In genomic region chr16:11618107-11618717, GRCh38 we compare ENCODE assay signal across 18 cellular contexts. TPM values are rescaled to one million over a fixed set of nuclear protein-coding genes. Genes with fewer than 3 reads are reported as not detected.
DNase-seq lines count a peak whose midpoint lies in the region; ATAC-seq and TF ChIP-seq lines count a peak whose summit lies in the region.
"Had no signal": no experiment of that assay in that cellular context is flagged by ENCODE, and none has a peak within 500 bp of the region (broad histone marks: within the 10 kb centered on the region; RNA-seq: fewer than 3 reads in every experiment).

No MANE protein-coding gene starts in this region.

- no peaks in the 10 kb centered on the region for H3K79me2 ChIP-seq in trophoblast cell (ENCODE audit: control insufficient read depth, insufficient read depth, low read length, poor library complexity)

- intact Hi-C loops in dendritic cell treated with granulocyte-macrophage colony-stimulating factor and Interleukin-4, amounts not matched to agents 40 ng/mL and 50 ng/mL, for 4 days (cut with micrococcal nuclease) = no loop called here

- H3K79me1 ChIP-seq in trophoblast cell (ENCODE audit: low read length) = no peaks in the 10 kb centered on the region

- H3K36me3 ChIP-seq in H7 (replicated peaks; ENCODE audit: control insufficient read depth, insufficient read depth, low read length) (no peaks in the 10 kb centered on the region), trophoblast cell (ENCODE audit: control insufficient read depth in 1 of 2, insufficient read depth in 2 of 2, low read length in 2 of 2) (no peaks in the 10 kb centered on the region)
- H3K36me3 ChIP-seq: MG63 had no signal

- H3K9me3 Mint-ChIP-seq in activated naive CD4-positive, alpha-beta T cell treated with anti-CD3 and anti-CD28 coated beads, Interleukin-2, amount 10 ng/mL, durations not matched to agents 7 days and 5 days = peaks cover 8% of the 10 kb centered on the region
- peaks cover 9% of the 10 kb centered on the region for H3K9me3 Mint-ChIP-seq in dendritic cell treated with granulocyte-macrophage colony-stimulating factor and Interleukin-4, amounts not matched to agents 40 ng/mL and 50 ng/mL, for 4 days
- peaks cover 4% of the 10 kb centered on the region for H3K9me3 Mint-ChIP-seq in nephron progenitor cell

- CTCF ChIA-PET in activated naive CD4-positive, alpha-beta T cell treated with anti-CD3 and anti-CD28 coated beads, Interleukin-2, amount 10 ng/mL, durations not matched to agents 7 days and 5 days (lab: Charles Lee) = no interaction called here

- peaks cover 17% of the 10 kb centered on the region for H3K36me3 Mint-ChIP-seq in activated naive CD4-positive, alpha-beta T cell treated with anti-CD3 and anti-CD28 coated beads, Interleukin-2, amount 10 ng/mL, durations not matched to agents 7 days and 5 days
- no peaks in the 10 kb centered on the region for H3K36me3 Mint-ChIP-seq in dendritic cell treated with granulocyte-macrophage colony-stimulating factor and Interleukin-4, amounts not matched to agents 40 ng/mL and 50 ng/mL, for 4 days (ENCODE audit: low read depth)
- no peaks in the 10 kb centered on the region for H3K36me3 Mint-ChIP-seq in nephron progenitor cell (ENCODE audit: low read depth)
- H3K36me3 Mint-ChIP-seq: naive B cell had no signal

- H2AK5ac ChIP-seq in trophoblast cell (ENCODE audit: low read length) = no peak overlapping the region

- WGBS in trophoblast cell (ENCODE audit: extremely low coverage, insufficient coverage, insufficient read length) = no CpG with 5 or more reads among the region's 16 CpGs

- DNase-seq in activated naive CD4-positive, alpha-beta T cell treated with anti-CD3 and anti-CD28 coated beads, Interleukin-2, amount 10 ng/mL, durations not matched to agents 7 days and 5 days = no peak
- DNase-seq in activated naive CD4-positive, alpha-beta T cell (lab: John Stamatoyannopoulos, UW) = no peak
- DNase-seq in H7 (peak; percentile 61), trophoblast cell (peak; percentile 48 to 63), nephron progenitor cell (no peak), NOMO-1 treated with DMSO at 0.1 percent for 48 hours (lab: John Stamatoyannopoulos, UW; ENCODE audit: unreplicated experiment) (no peak)
- DNase-seq: ACHN, anterior cingulate cortex, MG63, naive B cell, NCI-H187 treated with DMSO at 0.1 percent for 48 hours, NCI-H510A treated with DMSO at 0.1 percent for 48 hours, PC-3, retina had no signal

- H3K4me1 ChIP-seq in trophoblast cell (ENCODE audit: control insufficient read depth in 1 of 2, insufficient read depth in 2 of 2, low read length in 2 of 2) = peaks cover 0 to 6% of the 10 kb centered on the region in 2 experiments

- H3K4me3 ChIP-seq in H7 (ENCODE audit: insufficient read depth, low read depth, low read length) = no peak overlapping the region
- no peak overlapping the region for H3K4me3 ChIP-seq in trophoblast cell (ENCODE audit: low read depth, low read length)
- H3K4me3 ChIP-seq: MG63, SK-N-MC had no signal

- H2BK12ac ChIP-seq in trophoblast cell (ENCODE audit: low read length) = no peak overlapping the region

- H4K91ac ChIP-seq in trophoblast cell (ENCODE audit: low read depth, low read length) = peak overlapping the region; percentile 22

- no peak for TF ChIP-seq CTCF in nephron progenitor cell (IDR thresholded peaks at IDR 0.05)

- H3K27me3 ChIP-seq in H7 (ENCODE audit: control insufficient read depth, insufficient read depth, low read length) (no peaks in the 10 kb centered on the region), trophoblast cell (ENCODE audit: insufficient read depth, low read length) (no peaks in the 10 kb centered on the region)
- H3K27me3 ChIP-seq: MG63 had no signal

- no peak overlapping the region for H2BK5ac ChIP-seq in trophoblast cell (ENCODE audit: low read depth, low read length, poor library complexity)

- no peaks in the 10 kb centered on the region for H3K9me3 ChIP-seq in trophoblast cell (ENCODE audit: insufficient read depth, low read depth, low read length)
- H3K9me3 ChIP-seq: MG63 had no signal

- no peak overlapping the region for H3K4me2 ChIP-seq in trophoblast cell (ENCODE audit: low read length)

- H3K27me3 Mint-ChIP-seq in activated naive CD4-positive, alpha-beta T cell treated with anti-CD3 and anti-CD28 coated beads, Interleukin-2, amount 10 ng/mL, durations not matched to agents 7 days and 5 days = peaks cover 9% of the 10 kb centered on the region
- H3K27me3 Mint-ChIP-seq in dendritic cell treated with granulocyte-macrophage colony-stimulating factor and Interleukin-4, amounts not matched to agents 40 ng/mL and 50 ng/mL, for 4 days = no peaks in the 10 kb centered on the region
- H3K27me3 Mint-ChIP-seq in nephron progenitor cell (ENCODE audit: low read depth, poor library complexity) = peaks cover 30% of the 10 kb centered on the region
- H3K27me3 Mint-ChIP-seq: naive B cell had no signal

- no peak overlapping the region for H3K14ac ChIP-seq in trophoblast cell (ENCODE audit: low read length)

- peak overlapping the region; percentile 96 for H3K27ac Mint-ChIP-seq in activated naive CD4-positive, alpha-beta T cell treated with anti-CD3 and anti-CD28 coated beads, Interleukin-2, amount 10 ng/mL, durations not matched to agents 7 days and 5 days
- peak overlapping the region; percentile 80 for H3K27ac Mint-ChIP-seq in dendritic cell treated with granulocyte-macrophage colony-stimulating factor and Interleukin-4, amounts not matched to agents 40 ng/mL and 50 ng/mL, for 4 days
- H3K27ac Mint-ChIP-seq in nephron progenitor cell = no peak overlapping the region

- ATAC-seq in HG02884 (IDR thresholded peaks at IDR 0.05; ENCODE audit: unreplicated experiment) = no peak
- ATAC-seq: HCT116, PC-3 had no signal

- no peak overlapping the region for H4K8ac ChIP-seq in trophoblast cell (ENCODE audit: low read depth, low read length)

- no peak overlapping the region for H4K12ac ChIP-seq in trophoblast cell (ENCODE audit: low read depth, low read length)

- H3K9ac ChIP-seq in trophoblast cell (ENCODE audit: low read length) = no peak overlapping the region

- H3K4ac ChIP-seq in trophoblast cell (ENCODE audit: low read depth, low read length) = no peak overlapping the region

- H3K4me3 Mint-ChIP-seq in activated naive CD4-positive, alpha-beta T cell treated with anti-CD3 and anti-CD28 coated beads, Interleukin-2, amount 10 ng/mL, durations not matched to agents 7 days and 5 days = no peak overlapping the region
- H3K4me3 Mint-ChIP-seq in dendritic cell treated with granulocyte-macrophage colony-stimulating factor and Interleukin-4, amounts not matched to agents 40 ng/mL and 50 ng/mL, for 4 days = no peak overlapping the region
- H3K4me3 Mint-ChIP-seq in nephron progenitor cell = no peak overlapping the region

- H2BK120ac ChIP-seq in trophoblast cell (ENCODE audit: insufficient read depth, low read length, poor library complexity) = no peak overlapping the region

- peaks cover 69% of the 10 kb centered on the region for H3K4me1 Mint-ChIP-seq in activated naive CD4-positive, alpha-beta T cell treated with anti-CD3 and anti-CD28 coated beads, Interleukin-2, amount 10 ng/mL, durations not matched to agents 7 days and 5 days
- H3K4me1 Mint-ChIP-seq in dendritic cell treated with granulocyte-macrophage colony-stimulating factor and Interleukin-4, amounts not matched to agents 40 ng/mL and 50 ng/mL, for 4 days (ENCODE audit: low read depth) = peaks cover 57% of the 10 kb centered on the region
- peaks cover 19% of the 10 kb centered on the region for H3K4me1 Mint-ChIP-seq in nephron progenitor cell

- no peak overlapping the region for H3K23ac ChIP-seq in trophoblast cell (ENCODE audit: low read length)

- no peak overlapping the region for H3K27ac ChIP-seq in trophoblast cell (ENCODE audit: low read depth, low read length)
- H3K27ac ChIP-seq: SK-N-MC had no signal

- H3K18ac ChIP-seq in trophoblast cell (ENCODE audit: low read length) = no peak overlapping the region

- H2AFZ ChIP-seq in trophoblast cell (ENCODE audit: insufficient read depth, low read length, poor library complexity) = no peak overlapping the region

RNA-seq across cellular contexts. Expression of gene LITAF, which starts 31.5 kb away (rescaled TPM):
- 71.8 and 85.6 TPM in 2 replicates for total RNA-seq in H7 (2014; rRNA removed; shearing (Covaris generic))
- 110 and 113 TPM in 2 replicates for polyA plus RNA-seq in trophoblast cell (2013)

RNA-seq across cellular contexts. Expression of gene SNN, which starts 50.0 kb away (rescaled TPM):
- 34.1 and 34.9 TPM in 2 replicates for total RNA-seq in H7 (2014; rRNA removed; shearing (Covaris generic))
- polyA plus RNA-seq in trophoblast cell (2013) = 29.9 and 30.4 TPM in 2 replicates

Comparison
In these comparisons a context has a peak if more than half of its experiments do, and no peak if none do; other contexts are left out.
1. DNase-seq: peak in H7 (single experiment) and trophoblast cell (2 of 2); none in activated naive CD4-positive, alpha-beta T cell treated with anti-CD3 and anti-CD28 coated beads, Interleukin-2, amount 10 ng/mL, durations not matched to agents 7 days and 5 days (single experiment), activated naive CD4-positive, alpha-beta T cell (0 of 4), nephron progenitor cell (single experiment) and NOMO-1 treated with DMSO at 0.1 percent for 48 hours (single experiment).